Comparison of ENCODE assay signal across 25 cellular contexts in the genomic region with DNA sequence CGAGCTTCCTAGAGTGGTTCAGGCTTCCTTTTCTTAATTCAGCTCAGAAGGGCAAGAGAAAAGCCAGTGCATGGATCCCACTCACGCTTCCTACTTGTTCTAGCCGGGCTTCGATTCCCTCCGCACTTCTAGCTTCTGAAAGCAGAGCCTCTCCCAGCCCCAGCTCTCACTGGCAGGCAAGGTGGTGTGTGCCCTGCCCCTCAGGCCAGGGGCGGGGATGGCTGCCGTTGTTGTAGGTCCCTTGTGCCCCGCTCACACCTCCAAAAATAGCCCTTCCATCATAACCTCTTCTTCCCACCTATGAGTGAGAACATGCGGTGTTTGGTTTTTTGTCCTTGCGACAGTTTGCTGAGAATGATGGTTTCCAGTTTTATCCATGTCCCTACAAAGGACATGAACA.
"Had no signal": no experiment of that assay in that cellular context is flagged by ENCODE, and none has a peak within 500 bp of the region (broad histone marks: within the 10 kb centered on the region; RNA-seq: fewer than 3 reads in every experiment).

No MANE protein-coding gene starts in this region.

- H3K4me1 Mint-ChIP-seq: endodermal cell, mesothelial cell of epicardium had no signal

- H3K4me1 ChIP-seq: colonic mucosa, gastrocnemius medialis, heart right ventricle, left lung, lower lobe of right lung had no signal

- ATAC-seq: effector memory CD8-positive, alpha-beta T cell; esophagus mucosa; gastrocnemius medialis; left lung; lower lobe of right lung; mucosa of descending colon; naive thymus-derived CD4-positive, alpha-beta T cell had no signal

- H3K36me3 ChIP-seq: colonic mucosa, gastrocnemius medialis, left lung, lower lobe of right lung had no signal

- DNase-seq: colonic mucosa; cortex of kidney; effector CD8-positive, alpha-beta T cell; effector memory CD8-positive, alpha-beta T cell; endodermal cell; erythroblast; esophagus squamous epithelium; foreskin fibroblast; foreskin melanocyte; gastrocnemius medialis; glutamatergic neuron; head of caudate nucleus; heart right ventricle; hippocampal formation; kidney; kidney glomerular epithelial cell; left lung; lower lobe of right lung; mesenchymal stem cell; mucosa of descending colon; naive thymus-derived CD4-positive, alpha-beta T cell had no signal

- H3K9me3 Mint-ChIP-seq: dendritic cell treated with granulocyte-macrophage colony-stimulating factor and Interleukin-4, amounts not matched to agents 40 ng/mL and 50 ng/mL, for 4 days; effector memory CD8-positive, alpha-beta T cell; endodermal cell; mesothelial cell of epicardium; naive thymus-derived CD4-positive, alpha-beta T cell had no signal

- H3K4me3 Mint-ChIP-seq: dendritic cell treated with granulocyte-macrophage colony-stimulating factor and Interleukin-4, amounts not matched to agents 40 ng/mL and 50 ng/mL, for 4 days; effector memory CD8-positive, alpha-beta T cell; endodermal cell; mesothelial cell of epicardium; naive thymus-derived CD4-positive, alpha-beta T cell had no signal

- H3K9me3 ChIP-seq: colonic mucosa, esophagus squamous epithelium, gastrocnemius medialis, heart right ventricle, left lung, lower lobe of right lung, mucosa of descending colon had no signal

- H3K27ac Mint-ChIP-seq: dendritic cell treated with granulocyte-macrophage colony-stimulating factor and Interleukin-4, amounts not matched to agents 40 ng/mL and 50 ng/mL, for 4 days; effector memory CD8-positive, alpha-beta T cell; endodermal cell; mesothelial cell of epicardium; naive thymus-derived CD4-positive, alpha-beta T cell had no signal

- H3K27me3 ChIP-seq: colonic mucosa, esophagus squamous epithelium, gastrocnemius medialis, heart right ventricle, left lung had no signal

- H3K27ac ChIP-seq: colonic mucosa, epithelial cell of prostate, esophagus squamous epithelium, gastrocnemius medialis, heart right ventricle, left lung, lower lobe of right lung had no signal

- H3K36me3 Mint-ChIP-seq: mesothelial cell of epicardium; naive thymus-derived CD4-positive, alpha-beta T cell had no signal

- H3K4me3 ChIP-seq: colonic mucosa, esophagus squamous epithelium, gastrocnemius medialis, heart right ventricle, left lung, lower lobe of right lung, mucosa of descending colon had no signal

- H3K27me3 Mint-ChIP-seq: dendritic cell treated with granulocyte-macrophage colony-stimulating factor and Interleukin-4, amounts not matched to agents 40 ng/mL and 50 ng/mL, for 4 days had no signal
